In the genomic region with DNA sequence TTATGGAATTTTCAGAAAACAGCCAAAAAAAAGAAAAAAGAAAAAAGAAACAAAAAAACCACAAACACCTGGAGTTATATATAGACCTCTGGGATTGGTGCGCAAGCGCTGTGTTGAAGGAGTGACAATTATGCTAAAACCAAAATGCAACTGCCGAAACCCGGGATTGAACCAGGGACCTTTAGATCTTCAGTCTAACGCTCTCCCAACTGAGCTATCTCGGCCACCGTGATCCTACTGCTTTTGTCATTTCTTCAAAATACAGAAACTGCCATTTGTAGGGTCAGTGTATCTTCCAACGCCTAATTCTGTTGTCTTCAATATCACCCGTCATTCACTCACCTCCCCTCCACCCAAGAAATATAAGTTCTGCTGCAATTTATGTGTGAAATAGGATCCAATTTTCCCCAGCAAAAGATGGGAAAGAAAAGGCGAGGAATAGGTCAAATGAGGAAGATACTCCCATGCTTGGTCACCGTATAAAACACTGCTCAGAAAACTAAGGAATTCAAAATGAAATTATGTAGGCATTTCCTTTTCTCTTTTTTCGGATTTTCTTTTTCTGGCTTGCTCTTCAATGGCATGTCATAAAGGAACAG, we compare ENCODE assay signal across 9 cellular contexts.
DNase-seq lines count a peak whose midpoint lies in the region; ATAC-seq and TF ChIP-seq lines count a peak whose summit lies in the region.
"Had no signal": no experiment of that assay in that cellular context is flagged by ENCODE, and none has a peak within 500 bp of the region (broad histone marks: within the 10 kb centered on the region; RNA-seq: fewer than 3 reads in every experiment).

No MANE protein-coding gene starts in this region.

- no peaks in the 10 kb centered on the region for H3K9me2 ChIP-seq in SK-N-SH

- H2AFZ ChIP-seq in SK-N-SH (ENCODE audit: low read depth): peak overlapping the region; percentile 76; the same call in 1 of the 2 replicates

- no peak overlapping the region for H3K27ac ChIP-seq in HUES64 (ENCODE audit: low read depth, low read length)
- no peak overlapping the region for H3K27ac ChIP-seq in SK-N-SH (ENCODE audit: low read depth in 2 of 2, low read length in 1 of 2)

- peaks cover 17% of the 10 kb centered on the region for H3K4me1 ChIP-seq in HUES64 (ENCODE audit: insufficient read depth, low read length)
- peaks cover 0 to 7% of the 10 kb centered on the region in 2 experiments; a peak in 1 of 4 replicates for H3K4me1 ChIP-seq in SK-N-SH (ENCODE audit: control insufficient read depth in 1 of 2, insufficient read depth in 2 of 2, low read depth in 1 of 2, low read length in 1 of 2)

- TF ChIP-seq CTCF in SK-N-SH (IDR thresholded peaks at IDR 0.05): no peak
- TF ChIP-seq CTCF in foreskin fibroblast (IDR thresholded peaks at IDR 0.05; ENCODE audit: low read depth, low read length): no peak

- no peak overlapping the region for H3K9ac ChIP-seq in HUES64 (ENCODE audit: low read depth, low read length)
- no peak overlapping the region for H3K9ac ChIP-seq in SK-N-SH

- H3K27me3 ChIP-seq in HUES64 (ENCODE audit: insufficient read depth, low read length) (peaks cover 89% of the 10 kb centered on the region), SK-N-SH (ENCODE audit: insufficient read depth) (peaks cover 64% of the 10 kb centered on the region)

- H4K20me1 ChIP-seq in SK-N-SH (ENCODE audit: insufficient read depth): no peaks in the 10 kb centered on the region

- H3K36me3 ChIP-seq in HUES64 (ENCODE audit: insufficient read depth, low read length) (no peaks in the 10 kb centered on the region), SK-N-SH (replicated peaks in 1 of 2; ENCODE audit: control insufficient read depth in 1 of 2, insufficient read depth in 2 of 2, low read length in 1 of 2) (no peaks in the 10 kb centered on the region)

- DNase-seq in COR-L47 (lab: John Stamatoyannopoulos, UW): peak; percentile 37
- DNase-seq in SK-N-SH: peak; percentile 43
- peak in 1 of 2 donors; percentile 77 for DNase-seq in foreskin fibroblast
- DNase-seq in NCI-H1048 (lab: John Stamatoyannopoulos, UW): no peak
- DNase-seq: naive B cell had no signal

- peak overlapping the region; percentile 67 for H3K4me3 ChIP-seq in HUES64 (ENCODE audit: low read length)
- peak overlapping the region; percentile 38 to 63 for H3K4me3 ChIP-seq in SK-N-SH (ENCODE audit: low read depth in 2 of 2, low read length in 1 of 2)
- peak overlapping the region; percentile 19 to 25 for H3K4me3 ChIP-seq in foreskin fibroblast (ENCODE audit: low read depth in 1 of 2, low read length in 2 of 2)

- no peak for TF ChIP-seq EP300 in SK-N-SH (IDR thresholded peaks at IDR 0.05; ENCODE audit: borderline replicate concordance in 1 of 2, low read depth in 1 of 2, low read length in 1 of 2)

- POLR2A ChIA-PET in SK-N-SH (lab: Yijun Ruan, JAX): no interaction called here

- peaks cover 3% of the 10 kb centered on the region for H3F3A ChIP-seq in SK-N-SH (replicated peaks; ENCODE audit: insufficient read depth)

- H3K79me2 ChIP-seq in SK-N-SH (ENCODE audit: insufficient read depth): no peaks in the 10 kb centered on the region

- ATAC-seq in HG03565 (IDR thresholded peaks at IDR 0.05; ENCODE audit: unreplicated experiment): no peak
- ATAC-seq in GM18907 (IDR thresholded peaks at IDR 0.05; ENCODE audit: unreplicated experiment): no peak
- no peak for ATAC-seq in HG03432 (IDR thresholded peaks at IDR 0.05; ENCODE audit: unreplicated experiment)

- H3K9me3 ChIP-seq in HUES64 (ENCODE audit: insufficient read depth, low read depth, low read length) (no peaks in the 10 kb centered on the region), SK-N-SH (no peaks in the 10 kb centered on the region)

- WGBS in HUES64: under 1% methylated on average over 11 of the region's 12 CpGs
- 2% methylated on average over 12 of the region's 12 CpGs for WGBS in SK-N-SH (ENCODE audit: low lambda C conversion rate)

- H3K4me2 ChIP-seq in SK-N-SH: peak overlapping the region; percentile 68

- CTCF ChIA-PET in SK-N-SH (lab: Yijun Ruan, JAX): interaction anchor here (1.0 to 1.5 kb wide), 2 partner anchors 30 to 123 kb away, joined by 3 to 4 read pairs; no protein-coding TSS in a partner anchor

- TF ChIP-seq RAD21 in SK-N-SH (IDR thresholded peaks at IDR 0.05; ENCODE audit: low read length): no peak

TF ChIP-seq in SK-N-SH, 30 proteins besides CTCF, POLR2A, EP300 and RAD21:
- TF ChIP-seq NRF1 (IDR thresholded peaks at IDR 0.05; ENCODE audit: low read depth, low read length) (peak; percentile 48), MEF2A (IDR thresholded peaks at IDR 0.05; ENCODE audit: borderline replicate concordance, low read depth) (no peak), FOSL2 (IDR thresholded peaks at IDR 0.05; ENCODE audit: borderline replicate concordance, low read depth) (peak; percentile 45; the same call in 1 of the 2 replicates), TEAD4 (IDR thresholded peaks at IDR 0.05; ENCODE audit: borderline replicate concordance, insufficient read depth) (peak; percentile 68; the same call in 1 of the 2 replicates), JUND (IDR thresholded peaks at IDR 0.05) (no peak)
TF ChIP-seq in SK-N-SH: peak in this region for 3.
